Comparison of ENCODE assay signal across 2 cellular contexts in the genomic region with DNA sequence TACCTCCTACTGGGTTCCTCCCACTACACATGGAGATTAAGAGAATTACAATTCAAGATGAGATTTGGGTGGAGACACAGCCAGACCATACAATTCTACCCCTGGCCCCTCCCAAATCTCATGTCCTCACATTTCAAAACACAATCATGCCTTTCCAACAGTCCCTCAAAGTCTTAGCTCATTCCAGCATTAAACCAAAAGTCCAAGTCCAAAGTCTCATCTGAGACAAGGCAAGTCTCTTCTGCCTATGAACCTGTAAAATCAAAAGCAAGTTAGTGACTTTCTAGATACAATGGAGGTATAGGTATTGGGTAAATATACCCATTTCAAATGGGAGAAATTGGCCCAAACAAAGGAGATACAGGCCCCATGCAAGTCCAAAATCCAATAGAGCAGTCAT. TPM values are rescaled to one million over a fixed set of nuclear protein-coding genes. Genes with fewer than 3 reads are reported as not detected.
DNase-seq lines count a peak whose midpoint lies in the region; TF ChIP-seq lines count a peak whose summit lies in the region.
"Not testable (repeated sequence)": the region's sequence is repeated elsewhere in the genome, so short reads cannot be mapped to it uniquely, and the experiment has no call there.

No MANE protein-coding gene starts in this region.

- POLR2A ChIA-PET in A673 (lab: Charles Lee; ENCODE audit: low non-redundant PET) = not testable (repeated sequence)

- H3K27ac ChIP-seq in A673 (ENCODE audit: low read depth, low read length, poor library complexity, severe bottlenecking); liver (ENCODE audit: low read depth in 1 of 2, low read length in 2 of 2): not testable (repeated sequence)

- intact Hi-C loops in A673 (cut with micrococcal nuclease; ENCODE audit: unreplicated experiment) = not testable (repeated sequence)

- not testable (repeated sequence) for H3K4me1 ChIP-seq in A673 (ENCODE audit: insufficient read depth, low read length, poor library complexity, severe bottlenecking); liver (ENCODE audit: control insufficient read depth in 4 of 4, insufficient read depth in 4 of 4, low read length in 3 of 4)

- TF ChIP-seq CTCF in A673 (conservative IDR thresholded peaks at IDR 0.05; ENCODE audit: low read depth, low read length); liver (IDR thresholded peaks at IDR 0.05; ENCODE audit: low read depth, low read length, missing input control): not testable (repeated sequence)

- CTCF ChIA-PET in A673 (lab: Charles Lee) = not testable (repeated sequence)

- not testable (repeated sequence) for H3K4me3 ChIP-seq in A673 (ENCODE audit: low read depth, low read length, poor library complexity, severe bottlenecking); liver (ENCODE audit: low read depth in 1 of 3, low read length in 3 of 3)

- BruUV-seq in A673 (replicated peaks; lab: Mats Ljungman, UMichigan) = not testable (repeated sequence)

- H3K9me3 ChIP-seq in A673 (ENCODE audit: low read depth, low read length, poor library complexity, severe bottlenecking); liver (ENCODE audit: control insufficient read depth in 4 of 4, low read length in 3 of 4): not testable (repeated sequence)

- H3K27me3 ChIP-seq in A673 (replicated peaks; ENCODE audit: insufficient read depth, low read depth, low read length, poor library complexity); liver (ENCODE audit: control insufficient read depth in 4 of 4, insufficient read depth in 4 of 4, low read length in 3 of 4): not testable (repeated sequence)

- TF ChIP-seq RAD21 in liver (IDR thresholded peaks at IDR 0.05) = not testable (repeated sequence)

- not testable (repeated sequence) for H3K9ac ChIP-seq in liver (ENCODE audit: low read depth in 1 of 2, low read length in 2 of 2)

- not testable (repeated sequence) for H3K36me3 ChIP-seq in A673 (ENCODE audit: insufficient read depth, low read length, poor library complexity, severe bottlenecking); liver (ENCODE audit: control insufficient read depth in 4 of 4, insufficient read depth in 3 of 4, low read depth in 1 of 4, low read length in 3 of 4)

- DNase-seq in A673 (ENCODE audit: low spot score) = peak; percentile 16

TF ChIP-seq in liver, 16 proteins besides CTCF, POLR2A, EP300 and RAD21:
- peak; percentile 51 to 70 for TF ChIP-seq HNF4A (conservative IDR thresholded peaks at IDR 0.05)
TF ChIP-seq in liver: peak in this region for 1; not testable (repeated sequence) for 15.

RNA-seq across cellular contexts. Expression of gene BACH2, which starts 36.5 kb away (rescaled TPM):
- total RNA-seq in A673 (2021) (0.37 and 1.9 TPM in 2 replicates), liver (1 to 10 TPM; 1.9 to 3.7 TPM)
- polyA plus RNA-seq in liver = 1 to 10 TPM; 1.9 to 2.0 TPM
